In genomic region chr1:214939180-214939579, GRCh38 we compare ENCODE assay signal across 25 cellular contexts.
"Had no signal": no experiment of that assay in that cellular context is flagged by ENCODE, and none has a peak within 500 bp of the region (broad histone marks: within the 10 kb centered on the region; RNA-seq: fewer than 3 reads in every experiment).

No MANE protein-coding gene starts in this region.

- H3K27ac Mint-ChIP-seq: mesothelial cell of epicardium; naive B cell; naive thymus-derived CD8-positive, alpha-beta T cell had no signal

- DNase-seq: dermis blood vessel endothelial cell; dorsolateral prefrontal cortex; effector CD4-positive, alpha-beta T cell; effector memory CD4-positive, alpha-beta T cell; esophagus squamous epithelium; foreskin fibroblast; foreskin melanocyte; gastrocnemius medialis; glutamatergic neuron; head of caudate nucleus; heart right ventricle; hippocampal formation; left cardiac atrium; left lung; left ventricle myocardium superior; lower lobe of right lung; mesenchymal stem cell; mucosa of descending colon; naive B cell; naive thymus-derived CD8-positive, alpha-beta T cell had no signal

- H3K4me1 Mint-ChIP-seq: mesothelial cell of epicardium; naive B cell; naive thymus-derived CD8-positive, alpha-beta T cell had no signal

- FAIRE-seq: endothelial cell of umbilical vein, islet of Langerhans, keratinocyte had no signal

- H3K36me3 Mint-ChIP-seq: mesothelial cell of epicardium; naive B cell; naive thymus-derived CD8-positive, alpha-beta T cell had no signal

- H3K27me3 Mint-ChIP-seq: naive B cell had no signal

- H3K9me3 Mint-ChIP-seq: mesothelial cell of epicardium had no signal

- ATAC-seq: esophagus mucosa; gastrocnemius medialis; heart right ventricle; left cardiac atrium; left lung; left ventricle myocardium superior; lower lobe of right lung; mucosa of descending colon; naive thymus-derived CD8-positive, alpha-beta T cell had no signal

- H3K4me3 Mint-ChIP-seq: mesothelial cell of epicardium; naive B cell; naive thymus-derived CD8-positive, alpha-beta T cell had no signal
